In the genomic region with DNA sequence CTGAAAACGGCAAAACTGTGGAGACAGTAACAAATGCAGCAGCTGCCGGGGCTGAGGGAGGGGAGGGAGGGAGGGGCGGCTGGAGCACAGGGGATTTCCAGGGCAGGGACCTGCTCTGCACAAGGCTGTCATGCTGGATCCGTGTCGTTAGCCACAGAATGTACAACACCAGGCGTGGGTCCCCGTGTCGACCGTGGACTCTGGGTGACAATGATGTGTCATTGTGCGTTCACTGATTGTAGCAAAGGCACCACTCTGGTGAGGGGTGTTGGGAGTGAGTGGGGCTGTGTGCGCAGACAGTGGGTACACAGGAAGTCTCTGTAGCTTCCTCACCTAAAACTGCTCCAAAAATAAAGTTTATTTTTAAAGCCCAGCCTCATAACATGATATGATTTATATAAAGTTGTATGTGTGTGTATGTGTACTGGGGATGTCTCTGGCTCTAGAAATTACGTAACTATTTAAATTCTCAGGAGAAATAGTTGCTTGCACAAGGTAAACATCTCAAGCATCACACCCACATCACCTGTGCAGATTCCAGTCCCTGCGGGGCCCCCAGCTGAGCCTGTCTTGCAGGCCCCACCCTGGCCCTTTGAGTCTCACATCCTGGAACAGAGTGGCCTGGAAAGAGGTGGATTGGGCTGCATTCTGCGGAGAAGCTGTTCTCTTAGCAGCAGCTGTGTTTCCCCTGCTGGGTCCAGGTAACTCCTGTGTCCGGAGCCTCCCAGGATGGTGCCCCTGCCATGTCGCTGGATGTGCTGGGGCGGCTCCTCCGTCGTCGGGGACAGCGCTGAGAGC, we compare ENCODE assay signal across 1 cellular context.
TF ChIP-seq lines count a peak whose summit lies in the region.

No MANE protein-coding gene starts in this region.

TF ChIP-seq in SK-N-SH treated with all-trans-retinoic acid at 6 μM for 48 hours, 23 proteins besides CTCF, POLR2A, EP300 and RAD21 (continued from another document):
- TF ChIP-seq, protein P1, sequence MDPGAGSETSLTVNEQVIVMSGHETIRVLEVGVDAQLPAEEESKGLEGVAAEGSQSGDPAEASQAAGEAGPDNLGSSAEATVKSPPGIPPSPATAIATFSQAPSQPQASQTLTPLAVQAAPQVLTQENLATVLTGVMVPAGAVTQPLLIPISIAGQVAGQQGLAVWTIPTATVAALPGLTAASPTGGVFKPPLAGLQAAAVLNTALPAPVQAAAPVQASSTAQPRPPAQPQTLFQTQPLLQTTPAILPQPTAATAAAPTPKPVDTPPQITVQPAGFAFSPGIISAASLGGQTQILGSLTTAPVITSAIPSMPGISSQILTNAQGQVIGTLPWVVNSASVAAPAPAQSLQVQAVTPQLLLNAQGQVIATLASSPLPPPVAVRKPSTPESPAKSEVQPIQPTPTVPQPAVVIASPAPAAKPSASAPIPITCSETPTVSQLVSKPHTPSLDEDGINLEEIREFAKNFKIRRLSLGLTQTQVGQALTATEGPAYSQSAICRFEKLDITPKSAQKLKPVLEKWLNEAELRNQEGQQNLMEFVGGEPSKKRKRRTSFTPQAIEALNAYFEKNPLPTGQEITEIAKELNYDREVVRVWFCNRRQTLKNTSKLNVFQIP (CRISPR knock-in tag; IDR thresholded peaks at IDR 0.05; ENCODE audit: borderline replicate concordance, low read depth) = no peak
- no peak for TF ChIP-seq ESRRG (CRISPR knock-in tag; IDR thresholded peaks at IDR 0.05)
- no peak for TF ChIP-seq ARNTL (CRISPR knock-in tag; IDR thresholded peaks at IDR 0.05; ENCODE audit: borderline replicate concordance, low read depth)
- no peak for TF ChIP-seq ZC3H10 (CRISPR knock-in tag; IDR thresholded peaks at IDR 0.05)
- no peak for TF ChIP-seq ZNF565 (CRISPR knock-in tag; conservative IDR thresholded peaks at IDR 0.05; ENCODE audit: low read depth)
- TF ChIP-seq, protein P2, sequence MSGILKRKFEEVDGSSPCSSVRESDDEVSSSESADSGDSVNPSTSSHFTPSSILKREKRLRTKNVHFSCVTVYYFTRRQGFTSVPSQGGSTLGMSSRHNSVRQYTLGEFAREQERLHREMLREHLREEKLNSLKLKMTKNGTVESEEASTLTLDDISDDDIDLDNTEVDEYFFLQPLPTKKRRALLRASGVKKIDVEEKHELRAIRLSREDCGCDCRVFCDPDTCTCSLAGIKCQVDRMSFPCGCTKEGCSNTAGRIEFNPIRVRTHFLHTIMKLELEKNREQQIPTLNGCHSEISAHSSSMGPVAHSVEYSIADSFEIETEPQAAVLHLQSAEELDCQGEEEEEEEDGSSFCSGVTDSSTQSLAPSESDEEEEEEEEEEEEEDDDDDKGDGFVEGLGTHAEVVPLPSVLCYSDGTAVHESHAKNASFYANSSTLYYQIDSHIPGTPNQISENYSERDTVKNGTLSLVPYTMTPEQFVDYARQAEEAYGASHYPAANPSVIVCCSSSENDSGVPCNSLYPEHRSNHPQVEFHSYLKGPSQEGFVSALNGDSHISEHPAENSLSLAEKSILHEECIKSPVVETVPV (CRISPR knock-in tag; IDR thresholded peaks at IDR 0.05) = no peak
- TF ChIP-seq, protein P3, sequence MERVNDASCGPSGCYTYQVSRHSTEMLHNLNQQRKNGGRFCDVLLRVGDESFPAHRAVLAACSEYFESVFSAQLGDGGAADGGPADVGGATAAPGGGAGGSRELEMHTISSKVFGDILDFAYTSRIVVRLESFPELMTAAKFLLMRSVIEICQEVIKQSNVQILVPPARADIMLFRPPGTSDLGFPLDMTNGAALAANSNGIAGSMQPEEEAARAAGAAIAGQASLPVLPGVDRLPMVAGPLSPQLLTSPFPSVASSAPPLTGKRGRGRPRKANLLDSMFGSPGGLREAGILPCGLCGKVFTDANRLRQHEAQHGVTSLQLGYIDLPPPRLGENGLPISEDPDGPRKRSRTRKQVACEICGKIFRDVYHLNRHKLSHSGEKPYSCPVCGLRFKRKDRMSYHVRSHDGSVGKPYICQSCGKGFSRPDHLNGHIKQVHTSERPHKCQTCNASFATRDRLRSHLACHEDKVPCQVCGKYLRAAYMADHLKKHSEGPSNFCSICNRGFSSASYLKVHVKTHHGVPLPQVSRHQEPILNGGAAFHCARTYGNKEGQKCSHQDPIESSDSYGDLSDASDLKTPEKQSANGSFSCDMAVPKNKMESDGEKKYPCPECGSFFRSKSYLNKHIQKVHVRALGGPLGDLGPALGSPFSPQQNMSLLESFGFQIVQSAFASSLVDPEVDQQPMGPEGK (CRISPR knock-in tag; IDR thresholded peaks at IDR 0.05; ENCODE audit: borderline replicate concordance) = no peak
- no peak for TF ChIP-seq RARB (CRISPR knock-in tag; IDR thresholded peaks at IDR 0.05)
- no peak for TF ChIP-seq SNAI2 (CRISPR knock-in tag; IDR thresholded peaks at IDR 0.05)
- TF ChIP-seq TOX (CRISPR knock-in tag; IDR thresholded peaks at IDR 0.05; ENCODE audit: borderline replicate concordance) = no peak
- no peak for TF ChIP-seq CSDC2 (CRISPR knock-in tag; IDR thresholded peaks at IDR 0.05)
- TF ChIP-seq, protein P4, sequence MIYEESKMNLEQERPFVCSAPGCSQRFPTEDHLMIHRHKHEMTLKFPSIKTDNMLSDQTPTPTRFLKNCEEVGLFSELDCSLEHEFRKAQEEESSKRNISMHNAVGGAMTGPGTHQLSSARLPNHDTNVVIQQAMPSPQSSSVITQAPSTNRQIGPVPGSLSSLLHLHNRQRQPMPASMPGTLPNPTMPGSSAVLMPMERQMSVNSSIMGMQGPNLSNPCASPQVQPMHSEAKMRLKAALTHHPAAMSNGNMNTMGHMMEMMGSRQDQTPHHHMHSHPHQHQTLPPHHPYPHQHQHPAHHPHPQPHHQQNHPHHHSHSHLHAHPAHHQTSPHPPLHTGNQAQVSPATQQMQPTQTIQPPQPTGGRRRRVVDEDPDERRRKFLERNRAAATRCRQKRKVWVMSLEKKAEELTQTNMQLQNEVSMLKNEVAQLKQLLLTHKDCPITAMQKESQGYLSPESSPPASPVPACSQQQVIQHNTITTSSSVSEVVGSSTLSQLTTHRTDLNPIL (CRISPR knock-in tag; IDR thresholded peaks at IDR 0.05; ENCODE audit: low read depth) = no peak
- no peak for TF ChIP-seq BACH2 (CRISPR knock-in tag; IDR thresholded peaks at IDR 0.05; ENCODE audit: borderline replicate concordance)
- TF ChIP-seq, protein P5, sequence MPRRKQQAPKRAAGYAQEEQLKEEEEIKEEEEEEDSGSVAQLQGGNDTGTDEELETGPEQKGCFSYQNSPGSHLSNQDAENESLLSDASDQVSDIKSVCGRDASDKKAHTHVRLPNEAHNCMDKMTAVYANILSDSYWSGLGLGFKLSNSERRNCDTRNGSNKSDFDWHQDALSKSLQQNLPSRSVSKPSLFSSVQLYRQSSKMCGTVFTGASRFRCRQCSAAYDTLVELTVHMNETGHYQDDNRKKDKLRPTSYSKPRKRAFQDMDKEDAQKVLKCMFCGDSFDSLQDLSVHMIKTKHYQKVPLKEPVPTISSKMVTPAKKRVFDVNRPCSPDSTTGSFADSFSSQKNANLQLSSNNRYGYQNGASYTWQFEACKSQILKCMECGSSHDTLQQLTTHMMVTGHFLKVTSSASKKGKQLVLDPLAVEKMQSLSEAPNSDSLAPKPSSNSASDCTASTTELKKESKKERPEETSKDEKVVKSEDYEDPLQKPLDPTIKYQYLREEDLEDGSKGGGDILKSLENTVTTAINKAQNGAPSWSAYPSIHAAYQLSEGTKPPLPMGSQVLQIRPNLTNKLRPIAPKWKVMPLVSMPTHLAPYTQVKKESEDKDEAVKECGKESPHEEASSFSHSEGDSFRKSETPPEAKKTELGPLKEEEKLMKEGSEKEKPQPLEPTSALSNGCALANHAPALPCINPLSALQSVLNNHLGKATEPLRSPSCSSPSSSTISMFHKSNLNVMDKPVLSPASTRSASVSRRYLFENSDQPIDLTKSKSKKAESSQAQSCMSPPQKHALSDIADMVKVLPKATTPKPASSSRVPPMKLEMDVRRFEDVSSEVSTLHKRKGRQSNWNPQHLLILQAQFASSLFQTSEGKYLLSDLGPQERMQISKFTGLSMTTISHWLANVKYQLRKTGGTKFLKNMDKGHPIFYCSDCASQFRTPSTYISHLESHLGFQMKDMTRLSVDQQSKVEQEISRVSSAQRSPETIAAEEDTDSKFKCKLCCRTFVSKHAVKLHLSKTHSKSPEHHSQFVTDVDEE (CRISPR knock-in tag; IDR thresholded peaks at IDR 0.05) = no peak
- TF ChIP-seq TCF4 (CRISPR knock-in tag; IDR thresholded peaks at IDR 0.05; ENCODE audit: borderline replicate concordance) = no peak
- no peak for TF ChIP-seq ZNF70 (CRISPR knock-in tag; IDR thresholded peaks at IDR 0.05)
